Comparison of ENCODE assay signal across 1 cellular context in the genomic region with DNA sequence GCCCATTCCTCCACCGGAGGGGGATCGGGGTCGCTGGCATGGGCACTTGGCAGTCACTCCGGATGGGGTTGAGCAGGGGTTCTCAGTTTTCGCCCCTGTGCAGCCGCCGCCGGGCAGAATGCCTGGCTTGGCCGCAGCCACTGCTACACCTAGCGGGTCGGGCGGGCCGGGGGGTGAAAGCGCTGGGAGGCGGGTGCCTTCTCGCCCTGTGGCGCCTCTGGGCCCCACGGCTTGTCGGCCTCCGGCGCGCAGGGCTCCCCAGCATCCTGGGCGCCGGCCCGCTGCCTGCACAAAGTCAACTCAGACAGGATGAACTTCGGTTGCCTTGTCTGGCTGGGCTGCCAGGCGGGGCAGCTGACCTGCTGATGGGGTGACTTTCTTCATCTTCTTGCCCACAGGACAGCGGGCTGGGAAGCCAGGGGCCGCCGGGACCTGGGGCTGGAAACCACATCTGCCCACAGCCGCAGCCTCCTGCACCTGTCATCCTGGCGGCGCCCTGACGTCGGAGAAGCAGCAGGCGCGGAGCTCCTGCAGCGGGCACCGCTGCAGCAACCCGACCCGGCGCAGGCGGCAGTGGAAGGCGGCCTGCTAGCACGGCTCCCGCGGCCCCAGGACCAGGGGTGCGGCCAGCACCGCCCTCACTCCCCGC.
A peak's percentile ranks its signal among the peaks of the same experiment; 100 is the strongest.
TF ChIP-seq lines count a peak whose summit lies in the region.

No MANE protein-coding gene starts in this region.

TF ChIP-seq in WTC11, 78 proteins besides CTCF, POLR2A, EP300 and RAD21 (continued from another document):
- TF ChIP-seq FOXP4 (CRISPR knock-in tag; IDR thresholded peaks at IDR 0.05) (peak; percentile 43; the same call in 1 of the 2 replicates), ZNF121 (CRISPR knock-in tag; IDR thresholded peaks at IDR 0.05) (no peak), FOXJ3 (CRISPR knock-in tag; IDR thresholded peaks at IDR 0.05; ENCODE audit: borderline replicate concordance) (no peak), FOXP1 (CRISPR knock-in tag; IDR thresholded peaks at IDR 0.05; ENCODE audit: borderline replicate concordance) (no peak), ZNF138 (CRISPR knock-in tag; conservative IDR thresholded peaks at IDR 0.05) (no peak), FOXK1 (CRISPR knock-in tag; IDR thresholded peaks at IDR 0.05) (0 out of 2 replicates have a peak, but pooled peaks have one; percentile 14), IRF2 (CRISPR knock-in tag; IDR thresholded peaks at IDR 0.05; ENCODE audit: borderline replicate concordance, low read depth) (no peak), TEAD1 (CRISPR knock-in tag; IDR thresholded peaks at IDR 0.05) (no peak), NFYB (CRISPR knock-in tag; conservative IDR thresholded peaks at IDR 0.05; ENCODE audit: low read depth) (no peak), SP1 (CRISPR knock-in tag; conservative IDR thresholded peaks at IDR 0.05) (0 out of 2 replicates have a peak, but pooled peaks have one; percentile 4), ERG (CRISPR knock-in tag; IDR thresholded peaks at IDR 0.05) (no peak), PRDM15 (CRISPR knock-in tag; IDR thresholded peaks at IDR 0.05) (no peak)
- TF ChIP-seq, protein P1, sequence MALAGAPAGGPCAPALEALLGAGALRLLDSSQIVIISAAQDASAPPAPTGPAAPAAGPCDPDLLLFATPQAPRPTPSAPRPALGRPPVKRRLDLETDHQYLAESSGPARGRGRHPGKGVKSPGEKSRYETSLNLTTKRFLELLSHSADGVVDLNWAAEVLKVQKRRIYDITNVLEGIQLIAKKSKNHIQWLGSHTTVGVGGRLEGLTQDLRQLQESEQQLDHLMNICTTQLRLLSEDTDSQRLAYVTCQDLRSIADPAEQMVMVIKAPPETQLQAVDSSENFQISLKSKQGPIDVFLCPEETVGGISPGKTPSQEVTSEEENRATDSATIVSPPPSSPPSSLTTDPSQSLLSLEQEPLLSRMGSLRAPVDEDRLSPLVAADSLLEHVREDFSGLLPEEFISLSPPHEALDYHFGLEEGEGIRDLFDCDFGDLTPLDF (CRISPR knock-in tag; IDR thresholded peaks at IDR 0.05) = no peak
